ENCODE assay signal across 11 cellular contexts in the genomic region with DNA sequence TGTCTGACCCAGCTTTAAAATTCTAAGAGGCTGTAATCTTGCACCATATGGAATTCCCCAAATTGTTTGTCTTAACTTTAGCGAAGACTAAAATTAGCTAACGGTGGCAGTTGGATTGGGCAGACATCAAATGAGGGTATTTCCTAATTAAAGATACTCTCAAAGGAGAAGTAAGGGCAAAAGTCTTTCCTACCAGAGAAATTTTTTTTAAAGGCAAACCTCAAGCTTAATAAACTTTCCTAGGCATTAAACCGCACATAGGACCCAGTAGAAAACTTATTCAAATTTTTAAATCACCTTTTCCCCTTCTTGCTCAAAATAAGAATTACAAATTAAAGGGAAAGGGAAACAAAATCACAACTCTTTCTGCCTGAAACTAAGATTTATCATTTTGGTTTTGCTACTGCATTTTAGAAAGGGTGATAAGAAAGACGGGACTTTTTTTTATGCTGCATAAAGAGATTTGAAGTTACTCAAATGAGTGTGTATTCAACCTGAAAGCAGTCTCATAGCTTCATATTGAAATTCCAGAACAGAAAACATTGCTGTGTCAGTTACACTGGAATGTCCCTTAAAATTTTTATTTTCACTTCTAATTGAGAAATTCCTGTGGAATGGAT.
DNase-seq lines count a peak whose midpoint lies in the region; ATAC-seq and TF ChIP-seq lines count a peak whose summit lies in the region.
"Had no signal": no experiment of that assay in that cellular context is flagged by ENCODE, and none has a peak within 500 bp of the region (broad histone marks: within the 10 kb centered on the region; RNA-seq: fewer than 3 reads in every experiment).

No MANE protein-coding gene starts in this region.

- intact Hi-C loops in esophagus muscularis mucosa (cut with DNase I): no loop called here

- TF ChIP-seq CTCF in OCI-LY1 (IDR thresholded peaks at IDR 0.05; ENCODE audit: low read length) (no peak), esophagus muscularis mucosa (IDR thresholded peaks at IDR 0.05) (no peak)

- ATAC-seq in GM18870 (IDR thresholded peaks at IDR 0.05; ENCODE audit: unreplicated experiment) (peak; percentile 66), HG02870 (IDR thresholded peaks at IDR 0.05; ENCODE audit: unreplicated experiment) (peak; percentile 58)

- no peaks in the 10 kb centered on the region for H3K9me2 ChIP-seq in OCI-LY1 (ENCODE audit: low read depth, low read length)

- no peaks in the 10 kb centered on the region for H3K36me3 ChIP-seq in ACC112 (ENCODE audit: insufficient read depth, low read length)
- H3K36me3 ChIP-seq in OCI-LY1 (ENCODE audit: insufficient read depth, low read length): no peaks in the 10 kb centered on the region
- no peaks in the 10 kb centered on the region for H3K36me3 ChIP-seq in esophagus muscularis mucosa

- DNase-seq in NCI-H2227 (lab: John Stamatoyannopoulos, UW; ENCODE audit: unreplicated experiment) (no peak), esophagus muscularis mucosa (ENCODE audit: extremely low spot score) (no peak), DMS79 (lab: John Stamatoyannopoulos, UW) (no peak)
- DNase-seq in stimulated activated CD4-positive, alpha-beta T cell treated with anti-CD3 and anti-CD28 coated beads, Interleukin-4, amount 100 ng/mL, for 24 hours: no peak
- DNase-seq: C1 segment of cervical spinal cord, GOT3, NCI-H1694 had no signal

- no peak for TF ChIP-seq EP300 in esophagus muscularis mucosa (IDR thresholded peaks at IDR 0.05)

- no peaks in the 10 kb centered on the region for H4K20me1 ChIP-seq in OCI-LY1 (ENCODE audit: insufficient read depth, low read length)

- no peak for TF ChIP-seq POLR2A in esophagus muscularis mucosa (IDR thresholded peaks at IDR 0.05; ENCODE audit: low read depth)

- peak overlapping the region; percentile 2; the same call in 1 of the 2 replicates for H3K27ac ChIP-seq in ACC112 (ENCODE audit: low read depth, low read length)
- peak overlapping the region; percentile 91 for H3K27ac ChIP-seq in OCI-LY1 (ENCODE audit: low read depth, low read length, poor library complexity, severe bottlenecking)
- no peak overlapping the region for H3K27ac ChIP-seq in esophagus muscularis mucosa (replicated peaks in 1 of 4)

- H3K9me3 ChIP-seq in OCI-LY1 (ENCODE audit: low read length): no peaks in the 10 kb centered on the region; the same call in 1 of the 2 replicates
- no peaks in the 10 kb centered on the region for H3K9me3 ChIP-seq in esophagus muscularis mucosa

- H3K4me1 ChIP-seq in ACC112 (ENCODE audit: control insufficient read depth, insufficient read depth, low read length, unreplicated experiment): peaks cover 18% of the 10 kb centered on the region
- H3K4me1 ChIP-seq in OCI-LY1 (ENCODE audit: insufficient read depth, low read length, severe bottlenecking): peaks cover 61% of the 10 kb centered on the region
- no peaks in the 10 kb centered on the region for H3K4me1 ChIP-seq in esophagus muscularis mucosa

- H3K4me3 ChIP-seq in ACC112 (ENCODE audit: low read depth, low read length) (no peak overlapping the region), OCI-LY1 (ENCODE audit: low read depth, low read length, poor library complexity, severe bottlenecking) (no peak overlapping the region), esophagus muscularis mucosa (no peak overlapping the region)

- peak overlapping the region; percentile 36 for H3K9ac ChIP-seq in OCI-LY1 (ENCODE audit: low read length)

- H2AFZ ChIP-seq in ACC112 (ENCODE audit: low read length, unreplicated experiment) (peak overlapping the region; percentile 27), OCI-LY1 (ENCODE audit: low read length) (0 out of 2 replicates have a peak overlapping the region, but pooled peaks have one; percentile 5)

- H3K27me3 ChIP-seq in ACC112 (ENCODE audit: insufficient read depth, low read length): no peaks in the 10 kb centered on the region
- H3K27me3 ChIP-seq in OCI-LY1 (ENCODE audit: insufficient read depth, low read length): no peaks in the 10 kb centered on the region
- no peaks in the 10 kb centered on the region for H3K27me3 ChIP-seq in esophagus muscularis mucosa

- peak overlapping the region; percentile 13 for H3K4me2 ChIP-seq in OCI-LY1 (ENCODE audit: low read length)

- no peaks in the 10 kb centered on the region for H3F3A ChIP-seq in OCI-LY1 (ENCODE audit: insufficient read depth, low read length)

- WGBS in esophagus muscularis mucosa: 50% methylated on average over 4 of the region's 4 CpGs

- no peaks in the 10 kb centered on the region for H3K79me2 ChIP-seq in ACC112 (ENCODE audit: control insufficient read depth, insufficient read depth, low read length, unreplicated experiment)
- no peaks in the 10 kb centered on the region for H3K79me2 ChIP-seq in OCI-LY1 (ENCODE audit: insufficient read depth, low read length)

Comparison
In these comparisons a context has a peak if more than half of its experiments do, and no peak if none do; other contexts are left out.
1. H3K27ac ChIP-seq: peak in ACC112 (single experiment) and OCI-LY1 (single experiment); none in esophagus muscularis mucosa (0 of 4).